Comparison of ENCODE assay signal across 1 cellular context in genomic region chr16:66660422-66661209, GRCh38.
TF ChIP-seq lines count a peak whose summit lies in the region.

No MANE protein-coding gene starts in this region.

TF ChIP-seq in HepG2, 621 proteins besides CTCF, POLR2A, EP300 and RAD21 (continued from another document):
- 0 out of 2 replicates have a peak, but pooled peaks have one; percentile 17 for TF ChIP-seq TFE3 (CRISPR knock-in tag; IDR thresholded peaks at IDR 0.05)
- TF ChIP-seq MIXL1 (CRISPR knock-in tag; IDR thresholded peaks at IDR 0.05): 0 out of 2 replicates have a peak, but pooled peaks have one; percentile 50
- no peak for TF ChIP-seq BRD4 (CRISPR knock-in tag; IDR thresholded peaks at IDR 0.05)
- 0 out of 2 replicates have a peak, but pooled peaks have one; percentile 19 for TF ChIP-seq NCOR1 (IDR thresholded peaks at IDR 0.05; ENCODE audit: borderline replicate concordance, low read length)
- peak; percentile 53 for TF ChIP-seq GATAD2A (CRISPR knock-in tag; IDR thresholded peaks at IDR 0.05)
- peak; percentile 78 to 92 for TF ChIP-seq MAFK (conservative IDR thresholded peaks at IDR 0.05 in 1 of 2, IDR thresholded peaks at IDR 0.05 in 1 of 2; ENCODE audit: low read length in 2 of 2)
- TF ChIP-seq NCOA2 (CRISPR knock-in tag; IDR thresholded peaks at IDR 0.05): peak; percentile 28; the same call in 1 of the 2 replicates
- peak; percentile 50; the same call in 1 of the 2 replicates for TF ChIP-seq IKZF5 (CRISPR knock-in tag; IDR thresholded peaks at IDR 0.05)
- 0 out of 2 replicates have a peak, but pooled peaks have one; percentile 24 for TF ChIP-seq ZMYM4 (CRISPR knock-in tag; IDR thresholded peaks at IDR 0.05)
- TF ChIP-seq HOXA7 (CRISPR knock-in tag; IDR thresholded peaks at IDR 0.05): no peak
- 0 out of 2 replicates have a peak, but pooled peaks have one; percentile 28 for TF ChIP-seq UBTF (CRISPR knock-in tag; IDR thresholded peaks at IDR 0.05)
- peak; percentile 42; the same call in 1 of the 2 replicates for TF ChIP-seq DMAP1 (CRISPR knock-in tag; IDR thresholded peaks at IDR 0.05)
- TF ChIP-seq ZNF772 (CRISPR knock-in tag; IDR thresholded peaks at IDR 0.05): peak; percentile 41; the same call in 1 of the 2 replicates
- 0 out of 2 replicates have a peak, but pooled peaks have one; percentile 51 for TF ChIP-seq IRF2 (CRISPR knock-in tag; IDR thresholded peaks at IDR 0.05)
- no peak for TF ChIP-seq ZBTB3 (CRISPR knock-in tag; IDR thresholded peaks at IDR 0.05; ENCODE audit: borderline replicate concordance, low read depth)
- 0 out of 2 replicates have a peak, but pooled peaks have one; percentile 23 for TF ChIP-seq HOMEZ (CRISPR knock-in tag; IDR thresholded peaks at IDR 0.05; ENCODE audit: low read depth)
- 0 out of 2 replicates have a peak, but pooled peaks have one; percentile 36 for TF ChIP-seq ZNF564 (CRISPR knock-in tag; IDR thresholded peaks at IDR 0.05)
TF ChIP-seq in HepG2: peak in this region for 69.
